ENCODE assay signal across 20 cellular contexts in the genomic region with DNA sequence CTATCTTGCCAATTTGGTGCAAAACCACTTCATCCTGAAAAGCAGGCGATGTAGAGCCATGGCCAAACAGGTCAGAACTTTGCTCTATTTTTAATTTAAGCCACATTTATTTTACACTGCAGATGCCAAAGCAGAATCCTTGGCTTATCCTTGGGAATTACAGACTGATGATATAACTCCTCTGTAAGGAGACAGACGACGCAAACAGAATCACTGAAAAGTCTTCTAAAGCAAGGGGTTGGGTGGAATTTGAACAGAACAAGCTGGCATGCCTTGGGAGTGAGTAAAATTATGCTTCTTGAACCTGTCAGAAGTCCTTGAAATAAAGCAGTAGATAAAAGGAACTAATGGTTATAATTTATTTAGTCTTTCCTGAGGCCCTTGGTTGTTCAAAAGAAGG.
DNase-seq lines count a peak whose midpoint lies in the region; ATAC-seq and TF ChIP-seq lines count a peak whose summit lies in the region.
"Had no signal": no experiment of that assay in that cellular context is flagged by ENCODE, and none has a peak within 500 bp of the region (broad histone marks: within the 10 kb centered on the region; RNA-seq: fewer than 3 reads in every experiment).

No MANE protein-coding gene starts in this region.

- no peaks in the 10 kb centered on the region for H3K36me3 ChIP-seq in adipocyte (ENCODE audit: control insufficient read depth, insufficient read depth, low read length, severe bottlenecking)
- H3K36me3 ChIP-seq: stomach had no signal

- no peaks in the 10 kb centered on the region for H3K9me3 ChIP-seq in adipocyte (ENCODE audit: control insufficient read depth, low read length)
- H3K9me3 ChIP-seq: stomach had no signal

- no peaks in the 10 kb centered on the region for H3K27me3 ChIP-seq in adipocyte (replicated peaks; ENCODE audit: control insufficient read depth, insufficient read depth, low read length)
- H3K27me3 ChIP-seq: foreskin keratinocyte, stomach had no signal

- H3K4me1 ChIP-seq in adipocyte (ENCODE audit: control insufficient read depth, insufficient read depth, low read length), result peaks cover 16% of the 10 kb centered on the region
- H3K4me1 ChIP-seq: foreskin keratinocyte had no signal

- peak; percentile 84 for ATAC-seq in sciatic nerve
- ATAC-seq in HG03442 (IDR thresholded peaks at IDR 0.05; ENCODE audit: unreplicated experiment), result no peak
- ATAC-seq in GM18861 (IDR thresholded peaks at IDR 0.05; ENCODE audit: unreplicated experiment), result no peak
- ATAC-seq in GM18858 (IDR thresholded peaks at IDR 0.05; ENCODE audit: unreplicated experiment), result no peak
- ATAC-seq: activated T-helper 17 cell treated with anti-CD3 and anti-CD28 coated beads, Interleukin-2, amount 50 U/mL, for 72 hours; foreskin keratinocyte had no signal

- DNase-seq in AG10803 (ENCODE audit: low read depth) (peak; percentile 95), adipocyte (ENCODE audit: low read depth) (peak; percentile 61), fibroblast of villous mesenchyme (ENCODE audit: low read depth) (peak; percentile 36), sciatic nerve (ENCODE audit: low spot score) (no peak)
- DNase-seq in activated T-cell treated with anti-CD3 and anti-CD28 coated beads, Interleukin-2, amount 50 U/mL, for 1 hour, result no peak
- DNase-seq: activated CD4-positive, alpha-beta T cell treated with anti-CD3 and anti-CD28 coated beads, Interleukin-2, amount 50 U/mL, for 1 hour; DMS 273 treated with DMSO at 0.1 percent for 48 hours; foreskin keratinocyte; HCEC 1CT; hippocampal formation; MV-4-11; NCI-H1694 treated with DMSO at 0.1 percent for 48 hours; NCI-H526 treated with DMSO at 0.1 percent for 48 hours; stimulated activated CD4-positive, alpha-beta T cell treated with anti-CD3 and anti-CD28 coated beads, Interleukin-12 subunit alpha, Interleukin-12 subunit beta, amount 100 ng/mL, for 4 hours; stomach had no signal

- no peak overlapping the region for H3K9ac ChIP-seq in adipocyte (ENCODE audit: low read length)

- H3K4me3 ChIP-seq in AG10803 (ENCODE audit: low read length) (no peak overlapping the region), adipocyte (ENCODE audit: low read length) (no peak overlapping the region), fibroblast of villous mesenchyme (ENCODE audit: low read depth, low read length) (no peak overlapping the region)
- H3K4me3 ChIP-seq: SK-N-MC, stomach had no signal

- TF ChIP-seq CTCF in AG10803 (conservative IDR thresholded peaks at IDR 0.05; ENCODE audit: low read length), result no peak
- TF ChIP-seq CTCF in fibroblast of villous mesenchyme (IDR thresholded peaks at IDR 0.05; ENCODE audit: insufficient read depth, low read depth, low read length), result no peak

- intact Hi-C loops in sciatic nerve (cut with DNase I), result no loop called here

Comparison
In these comparisons a context has a peak if more than half of its experiments do, and no peak if none do; other contexts are left out.
1. DNase-seq: peak in AG10803 (single experiment), adipocyte (single experiment) and fibroblast of villous mesenchyme (single experiment); none in sciatic nerve (single experiment) and activated T-cell treated with anti-CD3 and anti-CD28 coated beads, Interleukin-2, amount 50 U/mL, for 1 hour (single experiment).